In the genomic region with DNA sequence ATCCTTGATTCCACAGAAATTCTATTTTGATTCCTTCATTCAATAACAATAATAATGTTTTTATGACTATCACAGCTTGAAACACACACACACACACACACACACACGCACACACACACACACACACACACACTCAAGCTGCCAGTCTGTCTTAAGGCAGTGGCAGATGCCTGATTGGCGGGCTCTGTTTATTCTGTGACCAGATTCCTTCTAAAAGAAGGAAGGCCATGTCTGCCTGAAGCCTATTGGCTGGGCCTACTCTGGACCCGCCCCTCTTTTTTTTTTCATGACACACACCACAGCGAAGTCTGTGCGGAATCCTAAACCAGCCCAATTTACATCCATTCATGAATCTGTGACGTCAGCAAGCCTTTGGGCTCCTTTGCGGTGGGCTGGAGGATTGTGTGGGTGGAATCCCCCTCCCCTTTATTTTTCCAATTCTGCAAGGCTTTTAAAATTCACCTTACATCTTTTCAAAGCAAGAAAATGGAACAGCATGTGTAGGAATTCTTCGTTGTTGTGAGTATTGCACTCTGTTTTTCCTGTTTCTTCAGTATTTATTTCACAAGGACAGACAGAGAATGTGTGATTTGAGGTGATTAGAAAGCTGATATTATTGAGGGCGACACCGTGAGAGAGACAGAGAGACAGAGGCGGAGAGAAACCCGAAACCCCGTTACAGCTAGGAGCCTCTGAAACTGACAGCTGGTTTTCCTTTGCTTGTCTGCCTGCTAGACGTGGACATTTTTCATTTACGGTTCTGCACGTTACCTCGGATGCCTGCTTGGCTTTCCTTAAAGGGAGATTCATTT, we compare ENCODE assay signal across 8 cellular contexts. TPM values are rescaled to one million over a fixed set of nuclear protein-coding genes. Genes with fewer than 3 reads are reported as not detected.
DNase-seq lines count a peak whose midpoint lies in the region; ATAC-seq and TF ChIP-seq lines count a peak whose summit lies in the region.

A gene with protein sequence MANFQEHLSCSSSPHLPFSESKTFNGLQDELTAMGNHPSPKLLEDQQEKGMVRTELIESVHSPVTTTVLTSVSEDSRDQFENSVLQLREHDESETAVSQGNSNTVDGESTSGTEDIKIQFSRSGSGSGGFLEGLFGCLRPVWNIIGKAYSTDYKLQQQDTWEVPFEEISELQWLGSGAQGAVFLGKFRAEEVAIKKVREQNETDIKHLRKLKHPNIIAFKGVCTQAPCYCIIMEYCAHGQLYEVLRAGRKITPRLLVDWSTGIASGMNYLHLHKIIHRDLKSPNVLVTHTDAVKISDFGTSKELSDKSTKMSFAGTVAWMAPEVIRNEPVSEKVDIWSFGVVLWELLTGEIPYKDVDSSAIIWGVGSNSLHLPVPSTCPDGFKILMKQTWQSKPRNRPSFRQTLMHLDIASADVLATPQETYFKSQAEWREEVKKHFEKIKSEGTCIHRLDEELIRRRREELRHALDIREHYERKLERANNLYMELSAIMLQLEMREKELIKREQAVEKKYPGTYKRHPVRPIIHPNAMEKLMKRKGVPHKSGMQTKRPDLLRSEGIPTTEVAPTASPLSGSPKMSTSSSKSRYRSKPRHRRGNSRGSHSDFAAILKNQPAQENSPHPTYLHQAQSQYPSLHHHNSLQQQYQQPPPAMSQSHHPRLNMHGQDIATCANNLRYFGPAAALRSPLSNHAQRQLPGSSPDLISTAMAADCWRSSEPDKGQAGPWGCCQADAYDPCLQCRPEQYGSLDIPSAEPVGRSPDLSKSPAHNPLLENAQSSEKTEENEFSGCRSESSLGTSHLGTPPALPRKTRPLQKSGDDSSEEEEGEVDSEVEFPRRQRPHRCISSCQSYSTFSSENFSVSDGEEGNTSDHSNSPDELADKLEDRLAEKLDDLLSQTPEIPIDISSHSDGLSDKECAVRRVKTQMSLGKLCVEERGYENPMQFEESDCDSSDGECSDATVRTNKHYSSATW (plus strand): TSS at position 287 of the 812 bp plus-strand sequence. CDS start 65,446 bp downstream, outside the sequence.

- H3F3A ChIP-seq in SU-DHL-6 (ENCODE audit: insufficient read depth): no peaks in the 10 kb centered on the region

- no peaks in the 10 kb centered on the region for H3K79me2 ChIP-seq in SU-DHL-6 (ENCODE audit: insufficient read depth, low read length)

- DNase-seq in activated T-cell treated with anti-CD3 and anti-CD28 coated beads for 24 hours (ENCODE audit: low read depth) (peak; percentile 2), activated T-cell treated with anti-CD3 and anti-CD28 coated beads for 4 hours (no peak), NCI-H1048 (lab: John Stamatoyannopoulos, UW) (peak; percentile 92), iris pigment epithelial cell (ENCODE audit: low read depth) (peak; percentile 97)

- no peaks in the 10 kb centered on the region for H3K9me2 ChIP-seq in SU-DHL-6 (replicated peaks; ENCODE audit: insufficient read depth, low read length)

- H2AFZ ChIP-seq in SU-DHL-6 (ENCODE audit: low read depth, low read length, severe bottlenecking): peak within 1 kb of the TSS; percentile 72

- H3K9me3 ChIP-seq in SU-DHL-6 (ENCODE audit: insufficient read depth, low read length) (no peaks in the 10 kb centered on the region), skeletal muscle satellite cell (replicated peaks; ENCODE audit: low read length) (no peaks in the 10 kb centered on the region)

- H3K4me2 ChIP-seq in SU-DHL-6 (ENCODE audit: low read depth, low read length, poor library complexity, severe bottlenecking) (peak within 1 kb of the TSS; percentile 69), skeletal muscle satellite cell (ENCODE audit: low read length) (peak within 1 kb of the TSS; percentile 85)

- peak; percentile 97 for ATAC-seq in HG02623 (IDR thresholded peaks at IDR 0.05; ENCODE audit: unreplicated experiment)

- H3K9ac ChIP-seq in SU-DHL-6 (ENCODE audit: low read length): peak within 1 kb of the TSS; percentile 39
- peak within 1 kb of the TSS; percentile 73 for H3K9ac ChIP-seq in skeletal muscle satellite cell (ENCODE audit: low read depth, low read length)

- no peak for TF ChIP-seq CTCF in SU-DHL-6 (IDR thresholded peaks at IDR 0.05; ENCODE audit: insufficient read depth, low read length, poor library complexity, severe bottlenecking)

- H3K36me3 ChIP-seq in SU-DHL-6 (ENCODE audit: low read length) (no peaks in the 10 kb centered on the region), skeletal muscle satellite cell (ENCODE audit: insufficient read depth, low read length) (no peaks in the 10 kb centered on the region)

- peak within 1 kb of the TSS; percentile 50 for H3K4me3 ChIP-seq in SU-DHL-6 (ENCODE audit: insufficient read depth, low read length, poor library complexity, severe bottlenecking)
- peak within 1 kb of the TSS; percentile 68 for H3K4me3 ChIP-seq in skeletal muscle satellite cell (ENCODE audit: low read length)

- H3K27ac ChIP-seq in SU-DHL-6 (ENCODE audit: low read depth, low read length): no peak within 1 kb of the TSS
- H3K27ac ChIP-seq in cingulate gyrus (ENCODE audit: low read depth, low read length): peak within 1 kb of the TSS; percentile 63

- no peaks in the 10 kb centered on the region for H3K27me3 ChIP-seq in SU-DHL-6 (ENCODE audit: low read length)
- H3K27me3 ChIP-seq in skeletal muscle satellite cell (ENCODE audit: control insufficient read depth, insufficient read depth, low read length): peaks cover 6% of the 10 kb centered on the region

- no peaks in the 10 kb centered on the region for H4K20me1 ChIP-seq in SU-DHL-6 (ENCODE audit: low read depth, low read length)

- H3K4me1 ChIP-seq in skeletal muscle satellite cell (ENCODE audit: control insufficient read depth, insufficient read depth, low read length): peaks cover 17% of the 10 kb centered on the region

RNA-seq across cellular contexts. Expression of the gene that starts here (rescaled TPM):
- total RNA-seq in skeletal muscle satellite cell (2012; rRNA removed): 12.9 and 16.2 TPM in 2 replicates
